ENCODE assay signal across 8 cellular contexts in the genomic region with DNA sequence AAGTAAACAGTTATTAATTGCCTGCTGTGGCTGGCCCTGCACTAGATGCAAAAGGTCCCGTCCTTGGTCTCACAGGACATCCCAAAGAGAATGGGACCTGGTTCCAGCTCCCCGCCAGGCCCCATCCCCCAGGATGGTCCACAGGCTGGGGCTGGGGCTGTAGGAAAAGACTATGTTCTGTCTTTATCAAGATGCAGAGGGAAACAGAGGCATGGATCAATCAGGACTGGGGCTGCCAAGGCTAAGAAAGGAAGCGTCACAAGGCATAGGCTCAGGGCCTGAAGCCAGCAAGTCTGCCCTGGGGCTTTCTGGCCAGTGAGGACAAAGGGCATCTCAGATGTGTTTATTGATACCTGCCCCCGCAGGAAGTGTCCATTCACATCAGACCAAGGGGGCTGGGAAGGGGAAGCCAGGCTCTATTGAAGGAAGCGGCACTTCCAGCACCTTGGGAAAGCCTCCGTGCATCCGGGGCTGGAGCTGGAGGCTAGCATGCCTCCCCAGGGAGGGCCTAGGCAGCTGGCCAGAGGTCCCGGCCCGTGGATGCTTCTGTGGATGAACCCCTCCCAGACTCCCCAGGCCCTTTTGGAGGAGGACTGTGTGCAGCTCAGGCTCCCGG. TPM values are rescaled to one million over a fixed set of nuclear protein-coding genes. Genes with fewer than 3 reads are reported as not detected.
DNase-seq lines count a peak whose midpoint lies in the region; ATAC-seq and TF ChIP-seq lines count a peak whose summit lies in the region.

No MANE protein-coding gene starts in this region.

- H3K4me1 Mint-ChIP-seq in activated CD4-positive, alpha-beta T cell treated with anti-CD3 and anti-CD28 coated beads for 36 hours: peaks cover 81% of the 10 kb centered on the region
- peaks cover 93% of the 10 kb centered on the region for H3K4me1 Mint-ChIP-seq in central memory CD8-positive, alpha-beta T cell
- peaks cover 60% of the 10 kb centered on the region for H3K4me1 Mint-ChIP-seq in memory B cell
- peaks cover 19% of the 10 kb centered on the region for H3K4me1 Mint-ChIP-seq in type B pancreatic cell (ENCODE audit: unreplicated experiment)

- H3K27ac ChIP-seq in foreskin keratinocyte: no peak overlapping the region

- peak overlapping the region; percentile 56 for H3K4me3 Mint-ChIP-seq in activated CD4-positive, alpha-beta T cell treated with anti-CD3 and anti-CD28 coated beads for 36 hours
- H3K4me3 Mint-ChIP-seq in central memory CD8-positive, alpha-beta T cell: peak overlapping the region; percentile 89
- peak overlapping the region; percentile 41 for H3K4me3 Mint-ChIP-seq in memory B cell
- H3K4me3 Mint-ChIP-seq in type B pancreatic cell: peak overlapping the region; percentile 71

- no peak for ATAC-seq in activated CD4-positive, alpha-beta T cell treated with anti-CD3 and anti-CD28 coated beads for 36 hours
- ATAC-seq in central memory CD8-positive, alpha-beta T cell (replicated peaks; ENCODE audit: extremely low read depth, poor library complexity, severe bottlenecking): no peak
- ATAC-seq in memory B cell (ENCODE audit: low read depth) (no peak), HG03139 (IDR thresholded peaks at IDR 0.05; ENCODE audit: unreplicated experiment) (no peak), HG03439 (IDR thresholded peaks at IDR 0.05; ENCODE audit: unreplicated experiment) (no peak), foreskin keratinocyte (no peak)

- H3K4me1 ChIP-seq in foreskin keratinocyte: peaks cover 13% of the 10 kb centered on the region

- H3K36me3 Mint-ChIP-seq in activated CD4-positive, alpha-beta T cell treated with anti-CD3 and anti-CD28 coated beads for 36 hours (ENCODE audit: low read depth): peaks cover 65% of the 10 kb centered on the region
- H3K36me3 Mint-ChIP-seq in central memory CD8-positive, alpha-beta T cell (ENCODE audit: insufficient read depth): peaks cover 31% of the 10 kb centered on the region
- peaks cover 8% of the 10 kb centered on the region for H3K36me3 Mint-ChIP-seq in memory B cell
- peaks cover 5% of the 10 kb centered on the region for H3K36me3 Mint-ChIP-seq in type B pancreatic cell

- H3K27me3 Mint-ChIP-seq in activated CD4-positive, alpha-beta T cell treated with anti-CD3 and anti-CD28 coated beads for 36 hours: no peaks in the 10 kb centered on the region
- no peaks in the 10 kb centered on the region for H3K27me3 Mint-ChIP-seq in central memory CD8-positive, alpha-beta T cell
- H3K27me3 Mint-ChIP-seq in memory B cell (no peaks in the 10 kb centered on the region), type B pancreatic cell (no peaks in the 10 kb centered on the region)

- CTCF ChIA-PET in activated CD4-positive, alpha-beta T cell treated with anti-CD3 and anti-CD28 coated beads for 36 hours (lab: Charles Lee): interaction anchor here (0.6 to 6.5 kb wide), 9 partner anchors 11 to 308 kb away, joined by 3 to 41 read pairs (median 4); a partner anchor contains a TSS

- H3K27me3 ChIP-seq in foreskin keratinocyte: no peaks in the 10 kb centered on the region

- H3K9me3 Mint-ChIP-seq in activated CD4-positive, alpha-beta T cell treated with anti-CD3 and anti-CD28 coated beads for 36 hours (ENCODE audit: low read depth): no peaks in the 10 kb centered on the region
- no peaks in the 10 kb centered on the region for H3K9me3 Mint-ChIP-seq in central memory CD8-positive, alpha-beta T cell
- H3K9me3 Mint-ChIP-seq in memory B cell (no peaks in the 10 kb centered on the region), type B pancreatic cell (no peaks in the 10 kb centered on the region)

- H3K27ac Mint-ChIP-seq in activated CD4-positive, alpha-beta T cell treated with anti-CD3 and anti-CD28 coated beads for 36 hours: peak overlapping the region; percentile 92
- peak overlapping the region; percentile 77 for H3K27ac Mint-ChIP-seq in central memory CD8-positive, alpha-beta T cell (ENCODE audit: low read depth)
- H3K27ac Mint-ChIP-seq in memory B cell (peak overlapping the region; percentile 95), type B pancreatic cell (peak overlapping the region; percentile 93)

- no peak for TF ChIP-seq CTCF in type B pancreatic cell (conservative IDR thresholded peaks at IDR 0.05)
- no peak for TF ChIP-seq CTCF in foreskin keratinocyte (conservative IDR thresholded peaks at IDR 0.05)

- intact Hi-C loops in activated CD4-positive, alpha-beta T cell treated with anti-CD3 and anti-CD28 coated beads for 36 hours (cut with DNase I, micrococcal nuclease): loop anchor here (1.0 to 5.0 kb wide), 3 partner anchors 10 to 555 kb away; no protein-coding TSS in a partner anchor

- DNase-seq in activated CD4-positive, alpha-beta T cell treated with anti-CD3 and anti-CD28 coated beads for 36 hours: no peak
- DNase-seq in activated CD4-positive, alpha-beta T cell treated with anti-CD3 and anti-CD28 coated beads for 4 hours: no peak
- no peak for DNase-seq in central memory CD8-positive, alpha-beta T cell (ENCODE audit: low spot score in 2 of 2)
- no peak for DNase-seq in memory B cell (ENCODE audit: low spot score in 2 of 2)
- no peak for DNase-seq in type B pancreatic cell (ENCODE audit: extremely low spot score, unreplicated experiment)
- DNase-seq in foreskin keratinocyte: no peak

- POLR2A ChIA-PET in activated CD4-positive, alpha-beta T cell treated with anti-CD3 and anti-CD28 coated beads for 36 hours (lab: Charles Lee): interaction anchor here (1.1 to 1.9 kb wide), 2 partner anchors 10 to 41 kb away, joined by 4 to 14 read pairs; no protein-coding TSS in a partner anchor

RNA-seq across cellular contexts. Expression of a gene that starts 5.8 kb away (rescaled TPM):
- total RNA-seq in activated CD4-positive, alpha-beta T cell treated with anti-CD3 and anti-CD28 coated beads for 36 hours: 100 to 1,000 TPM in 1 of 2 experiments, 10 to 100 TPM in 1; 78.2 to 104 TPM
- total RNA-seq in type B pancreatic cell (ENCODE audit: low replicate concordance) (47.0 and 82.1 TPM in 2 replicates), foreskin keratinocyte (4.0 and 5.2 TPM in 2 replicates)
- polyA plus RNA-seq in foreskin keratinocyte: 5.2 and 6.1 TPM in 2 replicates

RNA-seq across cellular contexts. Expression of a gene that starts 48.0 kb away (rescaled TPM):
- total RNA-seq in activated CD4-positive, alpha-beta T cell treated with anti-CD3 and anti-CD28 coated beads for 36 hours: under 1 TPM; 0.34 to 0.40 TPM
- total RNA-seq in type B pancreatic cell (ENCODE audit: low replicate concordance): 0.31 TPM in 1 of 2 replicates, not detected in the other
- not detected in 2 replicates for total RNA-seq in foreskin keratinocyte
- not detected in 2 replicates for polyA plus RNA-seq in foreskin keratinocyte
